1 cellular context compared by ENCODE assay signal in genomic region chr12:106020736-106021135, GRCh38.
TF ChIP-seq lines count a peak whose summit lies in the region.

No MANE protein-coding gene starts in this region.

TF ChIP-seq in IMR-90, 13 proteins besides CTCF, POLR2A, EP300 and RAD21 (continued from another document):
- TF ChIP-seq RCOR1 (IDR thresholded peaks at IDR 0.05; ENCODE audit: insufficient replicate concordance, low read length) (no peak), CEBPB (IDR thresholded peaks at IDR 0.05; ENCODE audit: low read depth, low read length) (no peak), NFE2L2 (IDR thresholded peaks at IDR 0.05; ENCODE audit: low read depth, low read length) (no peak), USF2 (IDR thresholded peaks at IDR 0.05; ENCODE audit: low read depth, low read length) (no peak), MAFK (IDR thresholded peaks at IDR 0.05; ENCODE audit: low read depth, low read length) (no peak), MXI1 (IDR thresholded peaks at IDR 0.05; ENCODE audit: borderline replicate concordance, low read depth, low read length) (no peak), BHLHE40 (IDR thresholded peaks at IDR 0.05; ENCODE audit: low read depth, low read length) (no peak), ELK1 (IDR thresholded peaks at IDR 0.05; ENCODE audit: borderline replicate concordance, low read depth, low read length) (no peak), MAZ (IDR thresholded peaks at IDR 0.05; ENCODE audit: borderline replicate concordance, low read depth, low read length) (no peak), SMC3 (IDR thresholded peaks at IDR 0.05; ENCODE audit: low read depth, low read length) (no peak), CHD1 (IDR thresholded peaks at IDR 0.05; ENCODE audit: low read depth, low read length) (no peak)
